ENCODE assay signal across 1 cellular context in the genomic region with DNA sequence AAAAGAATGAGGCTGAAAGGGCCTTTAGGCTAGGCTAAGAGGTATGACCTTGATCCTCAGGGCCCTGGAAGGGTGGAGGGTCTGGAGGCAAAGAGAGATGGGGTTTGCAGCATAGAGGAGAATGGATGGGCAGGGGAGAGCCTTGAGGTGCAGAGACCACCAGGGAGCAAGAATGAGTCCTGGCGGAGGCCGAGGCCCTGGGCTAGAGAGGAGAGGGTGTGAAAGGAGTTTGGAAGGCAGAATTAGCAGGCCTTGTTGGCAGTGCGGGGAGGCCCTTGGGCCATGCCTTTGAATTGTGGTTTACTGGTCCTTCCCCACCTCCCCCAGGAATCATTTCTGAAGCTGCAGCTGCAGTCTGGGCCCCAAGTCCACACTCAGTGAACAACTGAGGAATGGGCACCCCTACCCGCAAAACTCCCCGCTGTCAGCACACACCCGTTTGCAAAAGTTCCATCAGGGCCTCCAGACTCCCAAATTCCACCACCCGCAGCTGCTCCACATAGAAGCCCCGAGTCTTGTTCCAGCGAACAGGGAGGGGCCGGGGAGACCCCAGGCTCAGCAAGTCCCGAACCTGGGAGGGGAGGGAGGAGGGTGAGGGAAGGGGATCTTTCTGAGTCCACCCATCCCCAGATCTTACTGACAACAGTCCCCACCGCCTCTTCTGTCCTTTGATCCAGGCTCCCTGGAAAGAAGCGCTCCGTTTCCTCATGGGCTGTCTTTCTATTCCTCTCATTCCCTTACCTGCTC.
TF ChIP-seq lines count a peak whose summit lies in the region.

No MANE protein-coding gene starts in this region.

TF ChIP-seq in IMR-90, 13 proteins besides CTCF, POLR2A, EP300 and RAD21:
- TF ChIP-seq MAZ (IDR thresholded peaks at IDR 0.05; ENCODE audit: borderline replicate concordance, low read depth, low read length) (no peak), FOS (IDR thresholded peaks at IDR 0.05; ENCODE audit: low read depth, low read length) (no peak), NFE2L2 (IDR thresholded peaks at IDR 0.05; ENCODE audit: low read depth, low read length) (no peak), SMC3 (IDR thresholded peaks at IDR 0.05; ENCODE audit: low read depth, low read length) (no peak), CHD1 (IDR thresholded peaks at IDR 0.05; ENCODE audit: low read depth, low read length) (no peak), CEBPB (IDR thresholded peaks at IDR 0.05; ENCODE audit: low read depth, low read length) (no peak), MXI1 (IDR thresholded peaks at IDR 0.05; ENCODE audit: borderline replicate concordance, low read depth, low read length) (no peak), BHLHE40 (IDR thresholded peaks at IDR 0.05; ENCODE audit: low read depth, low read length) (no peak), RFX5 (IDR thresholded peaks at IDR 0.05; ENCODE audit: low read depth, low read length) (no peak), MAFK (IDR thresholded peaks at IDR 0.05; ENCODE audit: low read depth, low read length) (no peak), RCOR1 (IDR thresholded peaks at IDR 0.05; ENCODE audit: insufficient replicate concordance, low read length) (no peak)
- TF ChIP-seq, protein P1, sequence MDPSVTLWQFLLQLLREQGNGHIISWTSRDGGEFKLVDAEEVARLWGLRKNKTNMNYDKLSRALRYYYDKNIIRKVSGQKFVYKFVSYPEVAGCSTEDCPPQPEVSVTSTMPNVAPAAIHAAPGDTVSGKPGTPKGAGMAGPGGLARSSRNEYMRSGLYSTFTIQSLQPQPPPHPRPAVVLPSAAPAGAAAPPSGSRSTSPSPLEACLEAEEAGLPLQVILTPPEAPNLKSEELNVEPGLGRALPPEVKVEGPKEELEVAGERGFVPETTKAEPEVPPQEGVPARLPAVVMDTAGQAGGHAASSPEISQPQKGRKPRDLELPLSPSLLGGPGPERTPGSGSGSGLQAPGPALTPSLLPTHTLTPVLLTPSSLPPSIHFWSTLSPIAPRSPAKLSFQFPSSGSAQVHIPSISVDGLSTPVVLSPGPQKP (IDR thresholded peaks at IDR 0.05; ENCODE audit: borderline replicate concordance, low read depth, low read length), result no peak
- TF ChIP-seq, protein P2, sequence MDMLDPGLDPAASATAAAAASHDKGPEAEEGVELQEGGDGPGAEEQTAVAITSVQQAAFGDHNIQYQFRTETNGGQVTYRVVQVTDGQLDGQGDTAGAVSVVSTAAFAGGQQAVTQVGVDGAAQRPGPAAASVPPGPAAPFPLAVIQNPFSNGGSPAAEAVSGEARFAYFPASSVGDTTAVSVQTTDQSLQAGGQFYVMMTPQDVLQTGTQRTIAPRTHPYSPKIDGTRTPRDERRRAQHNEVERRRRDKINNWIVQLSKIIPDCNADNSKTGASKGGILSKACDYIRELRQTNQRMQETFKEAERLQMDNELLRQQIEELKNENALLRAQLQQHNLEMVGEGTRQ (IDR thresholded peaks at IDR 0.05; ENCODE audit: low read depth, low read length), result no peak
